8 cellular contexts compared by ENCODE assay signal in the genomic region with DNA sequence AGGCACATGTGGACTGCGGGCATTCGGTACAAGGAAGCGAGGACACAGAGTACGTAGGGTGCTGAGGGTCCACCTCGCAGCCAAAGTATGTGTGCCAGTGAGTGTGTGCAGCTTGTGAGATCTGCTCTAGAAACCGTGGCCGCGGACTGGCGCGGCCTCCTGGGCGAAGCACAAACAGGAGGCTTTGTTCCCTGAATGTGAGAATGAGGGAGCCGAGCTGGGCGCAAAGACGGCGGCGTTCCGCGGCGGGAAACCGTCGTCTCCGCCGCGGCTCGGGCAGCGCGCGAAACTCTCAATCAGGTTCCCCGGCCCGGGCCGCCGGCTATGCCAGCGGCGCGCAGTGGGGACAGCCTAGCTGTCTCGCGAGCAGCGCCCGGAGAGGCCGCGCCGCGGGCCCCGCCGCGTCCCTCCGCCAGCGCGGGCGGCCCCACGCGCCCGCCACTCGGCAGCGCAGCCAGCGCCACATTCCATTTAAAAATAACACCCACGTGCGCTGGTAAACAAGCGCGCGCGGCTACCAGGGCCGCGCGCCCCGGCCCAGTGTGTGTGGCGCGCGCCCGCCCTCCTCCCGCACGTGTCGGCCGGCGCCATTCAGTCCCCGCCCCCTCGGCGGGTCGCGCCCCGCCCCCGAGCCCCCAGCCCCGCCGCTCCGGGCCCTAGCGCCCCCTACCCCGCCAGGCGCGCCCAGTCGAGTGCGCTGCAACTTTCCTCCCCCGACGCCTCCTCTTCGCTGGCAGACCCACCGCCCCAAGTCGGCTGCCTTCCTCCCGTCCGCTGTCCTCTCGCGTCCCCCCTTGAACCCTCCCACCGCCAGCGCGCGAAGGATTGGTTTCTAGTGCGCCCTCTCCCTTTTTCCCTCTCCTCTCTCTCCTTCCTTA. TPM values are rescaled to one million over a fixed set of nuclear protein-coding genes. Genes with fewer than 3 reads are reported as not detected.
DNase-seq lines count a peak whose midpoint lies in the region; ATAC-seq and TF ChIP-seq lines count a peak whose summit lies in the region.

No MANE protein-coding gene starts in this region.

- peaks cover 1% of the 10 kb centered on the region; the same call in 1 of the 2 replicates for H3K27me3 ChIP-seq in BJ (ENCODE audit: control insufficient read depth, insufficient read depth, low read length)

- no peak for DNase-seq in BJ (ENCODE audit: low read depth)
- peak; percentile 93 for DNase-seq in NCI-H774 (lab: John Stamatoyannopoulos, UW)
- peak; percentile 87 for DNase-seq in activated CD8-positive, alpha-beta memory T cell treated with anti-CD3 and anti-CD28 coated beads for 24 hours
- peak; percentile 80 for DNase-seq in effector CD8-positive, alpha-beta T cell (lab: John Stamatoyannopoulos, UW)
- DNase-seq in medulla oblongata (ENCODE audit: extremely low spot score): peak; percentile 81
- peak; percentile 67 for DNase-seq in stimulated activated CD8-positive, alpha-beta memory T cell treated with anti-CD3 and anti-CD28 coated beads, Interleukin-12 subunit alpha, Interleukin-12 subunit beta, amount 100 ng/mL, for 1 hour (ENCODE audit: low read depth)

- peak overlapping the region; percentile 89 for H3K4me3 ChIP-seq in BJ (ENCODE audit: low read depth, low read length)

- no peak for TF ChIP-seq CTCF in BJ (IDR thresholded peaks at IDR 0.05; ENCODE audit: insufficient read depth, low read depth, low read length)

- POLR2A ChIA-PET in BJ (lab: Charles Lee): no interaction called here

- CTCF ChIA-PET in BJ (lab: Yijun Ruan, JAX): interaction anchor here (0.6 to 6.6 kb wide), 7 partner anchors 12 to 517 kb away, joined by 3 to 28 read pairs (median 4); no protein-coding TSS in a partner anchor

- no peaks in the 10 kb centered on the region for H3K36me3 ChIP-seq in BJ (ENCODE audit: control insufficient read depth, insufficient read depth, low read length)

- ATAC-seq in HG02571 (IDR thresholded peaks at IDR 0.05; ENCODE audit: unreplicated experiment) (peak; percentile 19), GM18909 (IDR thresholded peaks at IDR 0.05; ENCODE audit: poor library complexity, unreplicated experiment) (no peak)

RNA-seq across cellular contexts. Expression of gene FOXO3, which starts 3.0 kb away (rescaled TPM):
- polyA plus RNA-seq in BJ (2011; rRNA removed): 20.3 and 25.4 TPM in 2 replicates
- polyA minus RNA-seq in BJ (2011; rRNA and poly(A)+ RNA removed): 71.0 and 111 TPM in 2 replicates
